ENCODE assay signal across 9 cellular contexts in genomic region chr2:231554748-231555545, GRCh38. TPM values are rescaled to one million over a fixed set of nuclear protein-coding genes. Genes with fewer than 3 reads are reported as not detected.
DNase-seq lines count a peak whose midpoint lies in the region; ATAC-seq and TF ChIP-seq lines count a peak whose summit lies in the region.
"Had no signal": no experiment of that assay in that cellular context is flagged by ENCODE, and none has a peak within 500 bp of the region (broad histone marks: within the 10 kb centered on the region; RNA-seq: fewer than 3 reads in every experiment).

No MANE protein-coding gene starts in this region.

- intact Hi-C loops in left cardiac atrium (cut with DNase I): loop anchor here (5.0 kb wide), 1 partner anchor 38 kb away; no protein-coding TSS in a partner anchor

- peaks cover 0 to 13% (median 11%) of the 10 kb centered on the region in 3 donors for H3K9me3 Mint-ChIP-seq in T-cell

- peaks cover 12 to 31% (median 17%) of the 10 kb centered on the region in 3 donors for H3K4me1 Mint-ChIP-seq in T-cell

- H3K4me3 ChIP-seq in GM12865 (ENCODE audit: low read depth, low read length) (peak overlapping the region; percentile 12), skeletal muscle cell (ENCODE audit: low read depth, low read length) (no peak overlapping the region)

- no peaks in the 10 kb centered on the region for H3K27me3 Mint-ChIP-seq in T-cell

- H3K4me3 Mint-ChIP-seq in T-cell: peak overlapping the region; percentile 43 to 59 (median 57)

- ATAC-seq in T-cell (replicated peaks in 1 of 4): no peak
- ATAC-seq in left cardiac atrium: peak; percentile 73 to 75
- ATAC-seq in GM21423 (IDR thresholded peaks at IDR 0.05; ENCODE audit: unreplicated experiment): no peak

- DNase-seq in GM12865 (ENCODE audit: low read depth): peak; percentile 32
- peak in 2 of 34 experiments; percentile 15 to 32 for DNase-seq in T-cell
- peak; percentile 65 for DNase-seq in left cardiac atrium
- peak; percentile 8 for DNase-seq in skeletal muscle cell (ENCODE audit: low read depth)
- no peak for DNase-seq in GM20000 (ENCODE audit: low spot score)
- no peak for DNase-seq in mesenteric fat pad (ENCODE audit: low spot score)
- no peak for DNase-seq in DMS53 treated with DMSO at 0.1 percent for 48 hours (lab: John Stamatoyannopoulos, UW; ENCODE audit: unreplicated experiment)

- peaks cover 11% of the 10 kb centered on the region for H3K36me3 Mint-ChIP-seq in T-cell

- CTCF ChIA-PET in T-cell (lab: Charles Lee): interaction anchor here (0.8 to 2.7 kb wide), 5 partner anchors 22 to 72 kb away, joined by 3 to 12 read pairs (median 4); partner anchors contain the start of gene NMUR1 (in 1 of the 2)

- H3K27ac Mint-ChIP-seq in T-cell: peak overlapping the region; percentile 75 to 80

- POLR2A ChIA-PET in T-cell (lab: Charles Lee): interaction anchor here (0.7 to 0.8 kb wide), 2 partner anchors 11 to 248 kb away, joined by 3 read pairs; no protein-coding TSS in a partner anchor

- no peak for TF ChIP-seq CTCF in GM12865 (IDR thresholded peaks at IDR 0.05; ENCODE audit: insufficient read depth, low read depth, low read length, missing control alignments)
- TF ChIP-seq CTCF in GM20000 (IDR thresholded peaks at IDR 0.05; ENCODE audit: extremely low read depth, missing control alignments): no peak

RNA-seq across cellular contexts. Expression of gene NMUR1, which starts 24.7 kb away (rescaled TPM):
- total RNA-seq in T-cell (1 to 10 TPM in 2 of 5 donors, under 1 TPM in 3; 0.62 to 3.0 (median 0.70) TPM), left cardiac atrium (under 1 TPM; 0.34 to 0.74 TPM), mesenteric fat pad (1.4 TPM)

RNA-seq across cellular contexts. Expression of gene TEX44, which starts 37.7 kb away (rescaled TPM):
- not detected for total RNA-seq in T-cell
- total RNA-seq in left cardiac atrium: not detected
- total RNA-seq in mesenteric fat pad: not detected
- total RNA-seq: chondrocyte had no signal

Comparison
In these comparisons a context has a peak if more than half of its experiments do, and no peak if none do; other contexts are left out.
1. DNase-seq: peak in GM12865 (single experiment), left cardiac atrium (single experiment) and skeletal muscle cell (single experiment); none in GM20000 (single experiment), mesenteric fat pad (single experiment) and DMS53 treated with DMSO at 0.1 percent for 48 hours (single experiment).
2. ATAC-seq: peak in left cardiac atrium (2 of 2); none in T-cell (0 of 4) and GM21423 (single experiment).